19 cellular contexts compared by ENCODE assay signal in genomic region chr15:101063212-101063611, GRCh38.
DNase-seq lines count a peak whose midpoint lies in the region; ATAC-seq and TF ChIP-seq lines count a peak whose summit lies in the region.
"Had no signal": no experiment of that assay in that cellular context is flagged by ENCODE, and none has a peak within 500 bp of the region (broad histone marks: within the 10 kb centered on the region; RNA-seq: fewer than 3 reads in every experiment).

No MANE protein-coding gene starts in this region.

- intact Hi-C loops in ascending aorta (cut with DNase I) = no loop called here
- intact Hi-C loops in Right ventricle myocardium inferior (cut with DNase I) = no loop called here

- no peaks in the 10 kb centered on the region for H3K27me3 Mint-ChIP-seq in mesothelial cell of epicardium (ENCODE audit: low read depth)
- H3K27me3 Mint-ChIP-seq: activated naive CD8-positive, alpha-beta T cell treated with anti-CD3 and anti-CD28 coated beads, Interleukin-2, amount 50 U/mL, for 24 hours; CD4-positive, CD25-positive, alpha-beta regulatory T cell had no signal

- H3K9ac ChIP-seq in HUES6 (ENCODE audit: low read length) = peak overlapping the region; percentile 39
- H3K9ac ChIP-seq: parathyroid adenoma had no signal

- TF ChIP-seq CTCF in ascending aorta (IDR thresholded peaks at IDR 0.05) (no peak), mesothelial cell of epicardium (IDR thresholded peaks at IDR 0.05; ENCODE audit: unreplicated experiment) (no peak), suprapubic skin (IDR thresholded peaks at IDR 0.05) (no peak)

- H3K27ac ChIP-seq in HUES6 (ENCODE audit: low read depth, low read length) (peak overlapping the region; percentile 22; the same call in 1 of the 2 replicates), ascending aorta (peak overlapping the region; percentile 13 to 35), suprapubic skin (no peak overlapping the region)
- H3K27ac ChIP-seq: heart left ventricle, parathyroid adenoma, right lobe of liver had no signal

- no peak for ATAC-seq in Right ventricle myocardium inferior
- ATAC-seq: activated CD8-positive, alpha-beta memory T cell treated with anti-CD3 and anti-CD28 coated beads, Interleukin-2, amount 10 ng/mL, durations not matched to agents 7 days and 5 days; activated naive CD8-positive, alpha-beta T cell treated with anti-CD3 and anti-CD28 coated beads, Interleukin-2, amount 50 U/mL, for 24 hours; right lobe of liver had no signal

- no peak overlapping the region for H3K4me3 Mint-ChIP-seq in mesothelial cell of epicardium
- H3K4me3 Mint-ChIP-seq: activated CD8-positive, alpha-beta memory T cell treated with anti-CD3 and anti-CD28 coated beads, Interleukin-2, amount 10 ng/mL, durations not matched to agents 7 days and 5 days; activated naive CD8-positive, alpha-beta T cell treated with anti-CD3 and anti-CD28 coated beads, Interleukin-2, amount 50 U/mL, for 24 hours; brain; CD4-positive, CD25-positive, alpha-beta regulatory T cell had no signal

- peaks cover 10% of the 10 kb centered on the region for H3K4me1 Mint-ChIP-seq in mesothelial cell of epicardium
- H3K4me1 Mint-ChIP-seq: activated naive CD8-positive, alpha-beta T cell treated with anti-CD3 and anti-CD28 coated beads, Interleukin-2, amount 50 U/mL, for 24 hours; CD4-positive, CD25-positive, alpha-beta regulatory T cell had no signal

- DNase-seq in ascending aorta (ENCODE audit: low spot score in 2 of 2) (peak in 1 of 2 donors; percentile 38), mesothelial cell of epicardium (ENCODE audit: low spot score in 2 of 2, unreplicated experiment in 2 of 2) (no peak), suprapubic skin (ENCODE audit: low spot score in 2 of 2) (peak; percentile 22 to 56), NCI-H345 treated with DMSO at 0.1 percent for 48 hours (lab: John Stamatoyannopoulos, UW; ENCODE audit: unreplicated experiment) (no peak), foreskin melanocyte (no peak), inferior parietal cortex (ENCODE audit: extremely low spot score) (no peak), Right ventricle myocardium inferior (ENCODE audit: missing footprints) (no peak)
- DNase-seq: activated CD4-positive, alpha-beta T cell treated with anti-CD3 and anti-CD28 coated beads for 48 hours; activated naive CD8-positive, alpha-beta T cell treated with anti-CD3 and anti-CD28 coated beads, Interleukin-2, amount 50 U/mL, for 24 hours; CD4-positive, CD25-positive, alpha-beta regulatory T cell; cortex of kidney; NCI-H1417 had no signal

- no peak for TF ChIP-seq EP300 in suprapubic skin (IDR thresholded peaks at IDR 0.05)

- no peak overlapping the region for H3K4me3 ChIP-seq in HUES6 (ENCODE audit: low read depth, low read length)
- no peak overlapping the region for H3K4me3 ChIP-seq in ascending aorta
- no peak overlapping the region for H3K4me3 ChIP-seq in suprapubic skin
- H3K4me3 ChIP-seq: heart left ventricle, right lobe of liver had no signal

- H3K9me3 Mint-ChIP-seq in mesothelial cell of epicardium = peaks cover 7% of the 10 kb centered on the region
- H3K9me3 Mint-ChIP-seq: activated naive CD8-positive, alpha-beta T cell treated with anti-CD3 and anti-CD28 coated beads, Interleukin-2, amount 50 U/mL, for 24 hours; activated T-helper 2 cell treated with anti-CD3 and anti-CD28 coated beads, Interferon-gamma antibody, Interleukin-2, Interleukin-4, amounts not matched to agents 10 μg/mL and 5 μg/mL and 100 μg/mL, durations not matched to agents 14 hours and 24 hours and 36 hours; CD4-positive, CD25-positive, alpha-beta regulatory T cell had no signal

- H3K36me3 ChIP-seq in HUES6 (ENCODE audit: control insufficient read depth, insufficient read depth, low read length) (peaks cover 19% of the 10 kb centered on the region; the same call in 1 of the 2 replicates), ascending aorta (peaks cover 5 to 31% of the 10 kb centered on the region in 2 donors), suprapubic skin (peaks cover 83% of the 10 kb centered on the region)
- H3K36me3 ChIP-seq: right lobe of liver had no signal

- peaks cover 10% of the 10 kb centered on the region for H3K36me3 Mint-ChIP-seq in mesothelial cell of epicardium
- H3K36me3 Mint-ChIP-seq: activated CD8-positive, alpha-beta memory T cell treated with anti-CD3 and anti-CD28 coated beads, Interleukin-2, amount 10 ng/mL, durations not matched to agents 7 days and 5 days; CD4-positive, CD25-positive, alpha-beta regulatory T cell had no signal

- WGBS in suprapubic skin = 95% methylated on average over 8 of the region's 9 CpGs

- TF ChIP-seq POLR2A in suprapubic skin (IDR thresholded peaks at IDR 0.05) = no peak

- H3K4me1 ChIP-seq in HUES6 (ENCODE audit: control insufficient read depth, insufficient read depth, low read length) = peaks cover 60% of the 10 kb centered on the region
- peaks cover 6 to 16% of the 10 kb centered on the region in 2 donors for H3K4me1 ChIP-seq in ascending aorta
- no peaks in the 10 kb centered on the region for H3K4me1 ChIP-seq in suprapubic skin
- H3K4me1 ChIP-seq: parathyroid adenoma, right lobe of liver had no signal

- H3K9me3 ChIP-seq in HUES6 (ENCODE audit: control insufficient read depth, insufficient read depth, low read depth, low read length) (0 out of 2 replicates have a peak, but pooled peaks cover 6% of the 10 kb centered on the region), ascending aorta (no peaks in the 10 kb centered on the region), suprapubic skin (no peaks in the 10 kb centered on the region)
- H3K9me3 ChIP-seq: right lobe of liver had no signal

- no peaks in the 10 kb centered on the region for H3K27me3 ChIP-seq in HUES6 (ENCODE audit: control insufficient read depth, insufficient read depth, low read length)
- no peaks in the 10 kb centered on the region for H3K27me3 ChIP-seq in ascending aorta
- H3K27me3 ChIP-seq in suprapubic skin = no peaks in the 10 kb centered on the region
- H3K27me3 ChIP-seq: heart left ventricle, right lobe of liver had no signal

- H3K27ac Mint-ChIP-seq in mesothelial cell of epicardium = peak overlapping the region; percentile 47
- H3K27ac Mint-ChIP-seq: activated CD8-positive, alpha-beta memory T cell treated with anti-CD3 and anti-CD28 coated beads, Interleukin-2, amount 10 ng/mL, durations not matched to agents 7 days and 5 days; activated naive CD8-positive, alpha-beta T cell treated with anti-CD3 and anti-CD28 coated beads, Interleukin-2, amount 50 U/mL, for 24 hours; activated T-helper 2 cell treated with anti-CD3 and anti-CD28 coated beads, Interferon-gamma antibody, Interleukin-2, Interleukin-4, amounts not matched to agents 10 μg/mL and 5 μg/mL and 100 μg/mL, durations not matched to agents 14 hours and 24 hours and 36 hours had no signal

Comparison
In these comparisons a context has a peak if more than half of its experiments do, and no peak if none do; other contexts are left out.
1. DNase-seq: peak in suprapubic skin (2 of 2); none in mesothelial cell of epicardium (0 of 2), NCI-H345 treated with DMSO at 0.1 percent for 48 hours (single experiment), foreskin melanocyte (single experiment), inferior parietal cortex (single experiment) and Right ventricle myocardium inferior (single experiment).